ENCODE assay signal across 1 cellular context in the genomic region with DNA sequence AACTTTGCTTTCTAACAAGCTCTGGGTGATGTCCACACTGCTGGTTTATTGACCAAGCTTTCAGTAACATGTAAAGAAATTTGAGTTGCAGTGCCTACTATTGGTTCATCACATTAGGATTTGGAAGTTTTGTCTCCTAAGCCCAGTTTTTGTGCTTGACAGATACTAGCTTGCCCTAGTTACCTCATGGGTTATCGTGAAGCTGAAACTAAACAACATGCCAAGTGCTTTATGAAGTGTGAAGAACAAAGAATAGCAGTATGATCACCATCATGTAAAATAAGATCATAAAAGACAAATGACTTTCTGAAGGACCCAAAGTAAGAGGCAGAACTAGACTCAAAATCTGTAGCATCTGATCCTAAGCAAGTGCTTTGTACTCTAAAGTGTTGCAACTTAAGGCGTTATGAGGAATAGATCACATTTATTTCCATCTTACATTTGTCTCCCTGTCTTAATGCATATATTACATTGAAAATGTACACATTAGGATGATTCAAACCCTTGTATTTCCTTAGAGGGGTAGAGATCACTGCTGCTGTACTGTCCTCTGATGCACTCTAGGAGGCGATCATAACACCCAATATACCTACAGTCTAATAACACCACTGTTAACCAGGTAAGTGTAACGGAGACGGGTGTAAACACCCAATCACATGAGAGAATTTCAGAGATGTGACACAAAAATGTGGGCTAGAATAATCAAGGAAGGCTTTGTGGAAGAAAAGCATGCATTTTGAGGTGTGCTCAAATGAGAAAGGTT.
TF ChIP-seq lines count a peak whose summit lies in the region.

No MANE protein-coding gene starts in this region.

TF ChIP-seq in GM23338, 12 proteins besides CTCF, POLR2A, EP300 and RAD21 (continued from another document):
- TF ChIP-seq CREB1 (CRISPR knock-in tag; IDR thresholded peaks at IDR 0.05; ENCODE audit: low read depth) (no peak), ZNF331 (CRISPR knock-in tag; IDR thresholded peaks at IDR 0.05; ENCODE audit: low read depth) (no peak)
- TF ChIP-seq, protein P1, sequence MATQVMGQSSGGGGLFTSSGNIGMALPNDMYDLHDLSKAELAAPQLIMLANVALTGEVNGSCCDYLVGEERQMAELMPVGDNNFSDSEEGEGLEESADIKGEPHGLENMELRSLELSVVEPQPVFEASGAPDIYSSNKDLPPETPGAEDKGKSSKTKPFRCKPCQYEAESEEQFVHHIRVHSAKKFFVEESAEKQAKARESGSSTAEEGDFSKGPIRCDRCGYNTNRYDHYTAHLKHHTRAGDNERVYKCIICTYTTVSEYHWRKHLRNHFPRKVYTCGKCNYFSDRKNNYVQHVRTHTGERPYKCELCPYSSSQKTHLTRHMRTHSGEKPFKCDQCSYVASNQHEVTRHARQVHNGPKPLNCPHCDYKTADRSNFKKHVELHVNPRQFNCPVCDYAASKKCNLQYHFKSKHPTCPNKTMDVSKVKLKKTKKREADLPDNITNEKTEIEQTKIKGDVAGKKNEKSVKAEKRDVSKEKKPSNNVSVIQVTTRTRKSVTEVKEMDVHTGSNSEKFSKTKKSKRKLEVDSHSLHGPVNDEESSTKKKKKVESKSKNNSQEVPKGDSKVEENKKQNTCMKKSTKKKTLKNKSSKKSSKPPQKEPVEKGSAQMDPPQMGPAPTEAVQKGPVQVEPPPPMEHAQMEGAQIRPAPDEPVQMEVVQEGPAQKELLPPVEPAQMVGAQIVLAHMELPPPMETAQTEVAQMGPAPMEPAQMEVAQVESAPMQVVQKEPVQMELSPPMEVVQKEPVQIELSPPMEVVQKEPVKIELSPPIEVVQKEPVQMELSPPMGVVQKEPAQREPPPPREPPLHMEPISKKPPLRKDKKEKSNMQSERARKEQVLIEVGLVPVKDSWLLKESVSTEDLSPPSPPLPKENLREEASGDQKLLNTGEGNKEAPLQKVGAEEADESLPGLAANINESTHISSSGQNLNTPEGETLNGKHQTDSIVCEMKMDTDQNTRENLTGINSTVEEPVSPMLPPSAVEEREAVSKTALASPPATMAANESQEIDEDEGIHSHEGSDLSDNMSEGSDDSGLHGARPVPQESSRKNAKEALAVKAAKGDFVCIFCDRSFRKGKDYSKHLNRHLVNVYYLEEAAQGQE (IDR thresholded peaks at IDR 0.05; ENCODE audit: unreplicated experiment): no peak
